In the genomic region with DNA sequence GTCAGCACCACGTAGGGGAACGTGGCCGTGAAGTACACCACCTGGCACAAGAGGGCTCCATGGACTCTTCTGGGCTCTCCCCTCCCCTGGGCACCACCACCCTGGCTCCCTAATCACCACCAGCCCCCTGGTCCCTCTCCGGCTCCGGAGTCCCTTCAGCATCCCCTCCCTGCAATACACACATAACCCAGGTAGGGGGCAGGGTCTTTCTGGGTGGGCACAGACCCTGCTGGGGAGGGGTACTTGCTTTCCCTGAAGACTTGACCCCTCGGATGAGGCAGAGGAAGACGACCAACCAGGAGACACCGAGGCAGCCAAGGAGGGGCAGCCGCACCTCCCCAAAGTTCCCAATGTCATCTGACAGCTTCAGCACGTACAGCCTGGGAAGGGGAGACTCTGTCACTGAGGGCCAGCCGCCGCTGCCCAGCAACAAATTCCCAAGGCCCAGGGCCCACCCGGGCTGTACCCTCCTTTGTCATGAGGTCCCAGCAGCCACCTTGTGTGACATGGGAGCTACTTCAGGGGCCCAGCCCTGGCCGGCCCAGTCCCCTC, we compare ENCODE assay signal across 2 cellular contexts.
TF ChIP-seq lines count a peak whose summit lies in the region.

No MANE protein-coding gene starts in this region.

TF ChIP-seq in HEK293T, 16 proteins besides CTCF, POLR2A, EP300 and RAD21:
- TF ChIP-seq SP1 (IDR thresholded peaks at IDR 0.05) (no peak), TARDBP (IDR thresholded peaks at IDR 0.05) (no peak), FOXK2 (IDR thresholded peaks at IDR 0.05) (no peak), ARNT (IDR thresholded peaks at IDR 0.05) (no peak), ZNF384 (IDR thresholded peaks at IDR 0.05) (no peak), FOXA1 (IDR thresholded peaks at IDR 0.05) (no peak), ELF4 (IDR thresholded peaks at IDR 0.05) (no peak), CTBP1 (IDR thresholded peaks at IDR 0.05; ENCODE audit: borderline replicate concordance) (no peak), SUZ12 (IDR thresholded peaks at IDR 0.05) (no peak), NFRKB (IDR thresholded peaks at IDR 0.05) (no peak), BHLHE40 (IDR thresholded peaks at IDR 0.05; ENCODE audit: borderline replicate concordance) (no peak), LEF1 (IDR thresholded peaks at IDR 0.05; ENCODE audit: borderline replicate concordance) (no peak), FOXM1 (IDR thresholded peaks at IDR 0.05; ENCODE audit: borderline replicate concordance) (no peak), L3MBTL2 (conservative IDR thresholded peaks at IDR 0.05) (no peak)
TF ChIP-seq in HEK293T: peak in this region for 0.

TF ChIP-seq in H1, 55 proteins besides CTCF, POLR2A, EP300 and RAD21:
- TF ChIP-seq CHD2 (IDR thresholded peaks at IDR 0.05; ENCODE audit: low read length), result no peak
- TF ChIP-seq SP2 (IDR thresholded peaks at IDR 0.05; ENCODE audit: low read length), result no peak
- TF ChIP-seq GABPA (IDR thresholded peaks at IDR 0.05; ENCODE audit: borderline replicate concordance, insufficient read depth, low read length), result no peak
- TF ChIP-seq TAF7 (optimal IDR thresholded peaks at IDR 0.05; ENCODE audit: borderline replicate concordance, low read depth, low read length), result no peak
- TF ChIP-seq, protein P1, sequence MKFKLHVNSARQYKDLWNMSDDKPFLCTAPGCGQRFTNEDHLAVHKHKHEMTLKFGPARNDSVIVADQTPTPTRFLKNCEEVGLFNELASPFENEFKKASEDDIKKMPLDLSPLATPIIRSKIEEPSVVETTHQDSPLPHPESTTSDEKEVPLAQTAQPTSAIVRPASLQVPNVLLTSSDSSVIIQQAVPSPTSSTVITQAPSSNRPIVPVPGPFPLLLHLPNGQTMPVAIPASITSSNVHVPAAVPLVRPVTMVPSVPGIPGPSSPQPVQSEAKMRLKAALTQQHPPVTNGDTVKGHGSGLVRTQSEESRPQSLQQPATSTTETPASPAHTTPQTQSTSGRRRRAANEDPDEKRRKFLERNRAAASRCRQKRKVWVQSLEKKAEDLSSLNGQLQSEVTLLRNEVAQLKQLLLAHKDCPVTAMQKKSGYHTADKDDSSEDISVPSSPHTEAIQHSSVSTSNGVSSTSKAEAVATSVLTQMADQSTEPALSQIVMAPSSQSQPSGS (IDR thresholded peaks at IDR 0.05; ENCODE audit: low read length), result no peak
- TF ChIP-seq TCF12 (IDR thresholded peaks at IDR 0.05; ENCODE audit: low read depth, low read length), result no peak
- TF ChIP-seq, protein P2, sequence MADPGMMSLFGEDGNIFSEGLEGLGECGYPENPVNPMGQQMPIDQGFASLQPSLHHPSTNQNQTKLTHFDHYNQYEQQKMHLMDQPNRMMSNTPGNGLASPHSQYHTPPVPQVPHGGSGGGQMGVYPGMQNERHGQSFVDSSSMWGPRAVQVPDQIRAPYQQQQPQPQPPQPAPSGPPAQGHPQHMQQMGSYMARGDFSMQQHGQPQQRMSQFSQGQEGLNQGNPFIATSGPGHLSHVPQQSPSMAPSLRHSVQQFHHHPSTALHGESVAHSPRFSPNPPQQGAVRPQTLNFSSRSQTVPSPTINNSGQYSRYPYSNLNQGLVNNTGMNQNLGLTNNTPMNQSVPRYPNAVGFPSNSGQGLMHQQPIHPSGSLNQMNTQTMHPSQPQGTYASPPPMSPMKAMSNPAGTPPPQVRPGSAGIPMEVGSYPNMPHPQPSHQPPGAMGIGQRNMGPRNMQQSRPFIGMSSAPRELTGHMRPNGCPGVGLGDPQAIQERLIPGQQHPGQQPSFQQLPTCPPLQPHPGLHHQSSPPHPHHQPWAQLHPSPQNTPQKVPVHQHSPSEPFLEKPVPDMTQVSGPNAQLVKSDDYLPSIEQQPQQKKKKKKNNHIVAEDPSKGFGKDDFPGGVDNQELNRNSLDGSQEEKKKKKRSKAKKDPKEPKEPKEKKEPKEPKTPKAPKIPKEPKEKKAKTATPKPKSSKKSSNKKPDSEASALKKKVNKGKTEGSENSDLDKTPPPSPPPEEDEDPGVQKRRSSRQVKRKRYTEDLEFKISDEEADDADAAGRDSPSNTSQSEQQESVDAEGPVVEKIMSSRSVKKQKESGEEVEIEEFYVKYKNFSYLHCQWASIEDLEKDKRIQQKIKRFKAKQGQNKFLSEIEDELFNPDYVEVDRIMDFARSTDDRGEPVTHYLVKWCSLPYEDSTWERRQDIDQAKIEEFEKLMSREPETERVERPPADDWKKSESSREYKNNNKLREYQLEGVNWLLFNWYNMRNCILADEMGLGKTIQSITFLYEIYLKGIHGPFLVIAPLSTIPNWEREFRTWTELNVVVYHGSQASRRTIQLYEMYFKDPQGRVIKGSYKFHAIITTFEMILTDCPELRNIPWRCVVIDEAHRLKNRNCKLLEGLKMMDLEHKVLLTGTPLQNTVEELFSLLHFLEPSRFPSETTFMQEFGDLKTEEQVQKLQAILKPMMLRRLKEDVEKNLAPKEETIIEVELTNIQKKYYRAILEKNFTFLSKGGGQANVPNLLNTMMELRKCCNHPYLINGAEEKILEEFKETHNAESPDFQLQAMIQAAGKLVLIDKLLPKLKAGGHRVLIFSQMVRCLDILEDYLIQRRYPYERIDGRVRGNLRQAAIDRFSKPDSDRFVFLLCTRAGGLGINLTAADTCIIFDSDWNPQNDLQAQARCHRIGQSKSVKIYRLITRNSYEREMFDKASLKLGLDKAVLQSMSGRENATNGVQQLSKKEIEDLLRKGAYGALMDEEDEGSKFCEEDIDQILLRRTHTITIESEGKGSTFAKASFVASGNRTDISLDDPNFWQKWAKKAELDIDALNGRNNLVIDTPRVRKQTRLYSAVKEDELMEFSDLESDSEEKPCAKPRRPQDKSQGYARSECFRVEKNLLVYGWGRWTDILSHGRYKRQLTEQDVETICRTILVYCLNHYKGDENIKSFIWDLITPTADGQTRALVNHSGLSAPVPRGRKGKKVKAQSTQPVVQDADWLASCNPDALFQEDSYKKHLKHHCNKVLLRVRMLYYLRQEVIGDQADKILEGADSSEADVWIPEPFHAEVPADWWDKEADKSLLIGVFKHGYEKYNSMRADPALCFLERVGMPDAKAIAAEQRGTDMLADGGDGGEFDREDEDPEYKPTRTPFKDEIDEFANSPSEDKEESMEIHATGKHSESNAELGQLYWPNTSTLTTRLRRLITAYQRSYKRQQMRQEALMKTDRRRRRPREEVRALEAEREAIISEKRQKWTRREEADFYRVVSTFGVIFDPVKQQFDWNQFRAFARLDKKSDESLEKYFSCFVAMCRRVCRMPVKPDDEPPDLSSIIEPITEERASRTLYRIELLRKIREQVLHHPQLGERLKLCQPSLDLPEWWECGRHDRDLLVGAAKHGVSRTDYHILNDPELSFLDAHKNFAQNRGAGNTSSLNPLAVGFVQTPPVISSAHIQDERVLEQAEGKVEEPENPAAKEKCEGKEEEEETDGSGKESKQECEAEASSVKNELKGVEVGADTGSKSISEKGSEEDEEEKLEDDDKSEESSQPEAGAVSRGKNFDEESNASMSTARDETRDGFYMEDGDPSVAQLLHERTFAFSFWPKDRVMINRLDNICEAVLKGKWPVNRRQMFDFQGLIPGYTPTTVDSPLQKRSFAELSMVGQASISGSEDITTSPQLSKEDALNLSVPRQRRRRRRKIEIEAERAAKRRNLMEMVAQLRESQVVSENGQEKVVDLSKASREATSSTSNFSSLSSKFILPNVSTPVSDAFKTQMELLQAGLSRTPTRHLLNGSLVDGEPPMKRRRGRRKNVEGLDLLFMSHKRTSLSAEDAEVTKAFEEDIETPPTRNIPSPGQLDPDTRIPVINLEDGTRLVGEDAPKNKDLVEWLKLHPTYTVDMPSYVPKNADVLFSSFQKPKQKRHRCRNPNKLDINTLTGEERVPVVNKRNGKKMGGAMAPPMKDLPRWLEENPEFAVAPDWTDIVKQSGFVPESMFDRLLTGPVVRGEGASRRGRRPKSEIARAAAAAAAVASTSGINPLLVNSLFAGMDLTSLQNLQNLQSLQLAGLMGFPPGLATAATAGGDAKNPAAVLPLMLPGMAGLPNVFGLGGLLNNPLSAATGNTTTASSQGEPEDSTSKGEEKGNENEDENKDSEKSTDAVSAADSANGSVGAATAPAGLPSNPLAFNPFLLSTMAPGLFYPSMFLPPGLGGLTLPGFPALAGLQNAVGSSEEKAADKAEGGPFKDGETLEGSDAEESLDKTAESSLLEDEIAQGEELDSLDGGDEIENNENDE (IDR thresholded peaks at IDR 0.05; ENCODE audit: insufficient replicate concordance, low read length), result no peak
- TF ChIP-seq, protein P3, sequence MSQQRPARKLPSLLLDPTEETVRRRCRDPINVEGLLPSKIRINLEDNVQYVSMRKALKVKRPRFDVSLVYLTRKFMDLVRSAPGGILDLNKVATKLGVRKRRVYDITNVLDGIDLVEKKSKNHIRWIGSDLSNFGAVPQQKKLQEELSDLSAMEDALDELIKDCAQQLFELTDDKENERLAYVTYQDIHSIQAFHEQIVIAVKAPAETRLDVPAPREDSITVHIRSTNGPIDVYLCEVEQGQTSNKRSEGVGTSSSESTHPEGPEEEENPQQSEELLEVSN (IDR thresholded peaks at IDR 0.05), result no peak
- TF ChIP-seq FOSL1 (IDR thresholded peaks at IDR 0.05; ENCODE audit: insufficient read depth, low read depth, low read length), result no peak
- no peak for TF ChIP-seq TEAD4 (IDR thresholded peaks at IDR 0.05; ENCODE audit: low read depth, low read length)
- no peak for TF ChIP-seq SIX5 (IDR thresholded peaks at IDR 0.05; ENCODE audit: low read depth, low read length)
- no peak for TF ChIP-seq CTBP2 (IDR thresholded peaks at IDR 0.05; ENCODE audit: borderline replicate concordance, insufficient read depth, insufficient read length, low read length)
- TF ChIP-seq SRF (IDR thresholded peaks at IDR 0.05; ENCODE audit: low read depth, low read length), result no peak
- TF ChIP-seq SUZ12 (IDR thresholded peaks at IDR 0.05; ENCODE audit: low read length), result no peak
TF ChIP-seq in H1: peak in this region for 0.
